8 cellular contexts compared by ENCODE assay signal in genomic region chr5:77957-78804, GRCh38. TPM values are rescaled to one million over a fixed set of nuclear protein-coding genes. Genes with fewer than 3 reads are reported as not detected.
DNase-seq lines count a peak whose midpoint lies in the region; ATAC-seq and TF ChIP-seq lines count a peak whose summit lies in the region.

No MANE protein-coding gene starts in this region.

- no peaks in the 10 kb centered on the region for H3K36me3 Mint-ChIP-seq in stimulated activated effector memory CD8-positive, alpha-beta T cell treated with anti-CD3 and anti-CD28 coated beads, Interleukin-12 subunit alpha, Interleukin-12 subunit beta, amount 100 ng/mL, for 72 hours

- no peaks in the 10 kb centered on the region for H3K9me3 Mint-ChIP-seq in stimulated activated effector memory CD8-positive, alpha-beta T cell treated with anti-CD3 and anti-CD28 coated beads, Interleukin-12 subunit alpha, Interleukin-12 subunit beta, amount 100 ng/mL, for 72 hours

- TF ChIP-seq CTCF in fibroblast of pulmonary artery (IDR thresholded peaks at IDR 0.05; ENCODE audit: low read length, missing control alignments) (peak; percentile 37), dorsolateral prefrontal cortex (IDR thresholded peaks at IDR 0.05 in 54 of 56, conservative IDR thresholded peaks at IDR 0.05 in 2 of 56; ENCODE audit: low read depth in 1 of 56, partially characterized antibody in 56 of 56) (no peak)

- DNase-seq in COR-L47 (lab: John Stamatoyannopoulos, UW) (peak; percentile 72), H7 (peak; percentile 66), RPMI7951 (ENCODE audit: low read depth) (peak; percentile 61), fibroblast of pulmonary artery (ENCODE audit: low read depth) (peak; percentile 12), dorsolateral prefrontal cortex (no peak)
- DNase-seq in stimulated activated effector memory CD8-positive, alpha-beta T cell treated with anti-CD3 and anti-CD28 coated beads, Interleukin-12 subunit alpha, Interleukin-12 subunit beta, amount 100 ng/mL, for 72 hours (ENCODE audit: low spot score in 2 of 2) = no peak

- no peak overlapping the region for H3K4me3 Mint-ChIP-seq in stimulated activated effector memory CD8-positive, alpha-beta T cell treated with anti-CD3 and anti-CD28 coated beads, Interleukin-12 subunit alpha, Interleukin-12 subunit beta, amount 100 ng/mL, for 72 hours

- no peaks in the 10 kb centered on the region for H3K27me3 ChIP-seq in H7 (ENCODE audit: control insufficient read depth, insufficient read depth, low read length)
- H3K27me3 ChIP-seq in dorsolateral prefrontal cortex = peaks cover 0 to 6% (median 0%) of the 10 kb centered on the region in 45 donors

- ATAC-seq in stimulated activated effector memory CD8-positive, alpha-beta T cell treated with anti-CD3 and anti-CD28 coated beads, Interleukin-12 subunit alpha, Interleukin-12 subunit beta, amount 100 ng/mL, for 72 hours = peak; percentile 36
- ATAC-seq in HG02798 (IDR thresholded peaks at IDR 0.05; ENCODE audit: poor library complexity, unreplicated experiment) = no peak
- ATAC-seq in HG02840 (IDR thresholded peaks at IDR 0.05; ENCODE audit: low FRiP score, unreplicated experiment) = no peak

- no peaks in the 10 kb centered on the region for H3K36me3 ChIP-seq in H7 (replicated peaks; ENCODE audit: control insufficient read depth, insufficient read depth, low read length)

- H3K4me3 ChIP-seq in H7 (ENCODE audit: insufficient read depth, low read depth, low read length) = no peak overlapping the region
- no peak overlapping the region for H3K4me3 ChIP-seq in fibroblast of pulmonary artery (replicated peaks; ENCODE audit: low read depth, low read length)
- H3K4me3 ChIP-seq in dorsolateral prefrontal cortex = no peak overlapping the region

- H3K4me1 Mint-ChIP-seq in stimulated activated effector memory CD8-positive, alpha-beta T cell treated with anti-CD3 and anti-CD28 coated beads, Interleukin-12 subunit alpha, Interleukin-12 subunit beta, amount 100 ng/mL, for 72 hours = no peaks in the 10 kb centered on the region

- no peak overlapping the region for H3K27ac ChIP-seq in dorsolateral prefrontal cortex

- no peak overlapping the region for H3K27ac Mint-ChIP-seq in stimulated activated effector memory CD8-positive, alpha-beta T cell treated with anti-CD3 and anti-CD28 coated beads, Interleukin-12 subunit alpha, Interleukin-12 subunit beta, amount 100 ng/mL, for 72 hours

- intact Hi-C loops in dorsolateral prefrontal cortex (cut with DNase I) = no loop called here

RNA-seq across cellular contexts. Expression of gene PLEKHG4B, which starts 13.8 kb away (rescaled TPM):
- 25.2 and 34.1 TPM in 2 replicates for total RNA-seq in H7 (2014; rRNA removed; shearing (Covaris generic))
- total RNA-seq in RPMI7951 (2014; rRNA removed; shearing (Covaris generic)) = 2.3 TPM in 2 replicates
- total RNA-seq in dorsolateral prefrontal cortex = 1 to 10 TPM in 18 of 120 experiments, under 1 TPM in 99, not detected in 3; 0.06 to 2.9 (median 0.47) TPM

Comparison
In these comparisons a context has a peak if more than half of its experiments do, and no peak if none do; other contexts are left out.
1. DNase-seq: peak in COR-L47 (single experiment), H7 (single experiment), RPMI7951 (single experiment) and fibroblast of pulmonary artery (single experiment); none in stimulated activated effector memory CD8-positive, alpha-beta T cell treated with anti-CD3 and anti-CD28 coated beads, Interleukin-12 subunit alpha, Interleukin-12 subunit beta, amount 100 ng/mL, for 72 hours (0 of 2) and dorsolateral prefrontal cortex (0 of 10).